1 cellular context compared by ENCODE assay signal in the genomic region with DNA sequence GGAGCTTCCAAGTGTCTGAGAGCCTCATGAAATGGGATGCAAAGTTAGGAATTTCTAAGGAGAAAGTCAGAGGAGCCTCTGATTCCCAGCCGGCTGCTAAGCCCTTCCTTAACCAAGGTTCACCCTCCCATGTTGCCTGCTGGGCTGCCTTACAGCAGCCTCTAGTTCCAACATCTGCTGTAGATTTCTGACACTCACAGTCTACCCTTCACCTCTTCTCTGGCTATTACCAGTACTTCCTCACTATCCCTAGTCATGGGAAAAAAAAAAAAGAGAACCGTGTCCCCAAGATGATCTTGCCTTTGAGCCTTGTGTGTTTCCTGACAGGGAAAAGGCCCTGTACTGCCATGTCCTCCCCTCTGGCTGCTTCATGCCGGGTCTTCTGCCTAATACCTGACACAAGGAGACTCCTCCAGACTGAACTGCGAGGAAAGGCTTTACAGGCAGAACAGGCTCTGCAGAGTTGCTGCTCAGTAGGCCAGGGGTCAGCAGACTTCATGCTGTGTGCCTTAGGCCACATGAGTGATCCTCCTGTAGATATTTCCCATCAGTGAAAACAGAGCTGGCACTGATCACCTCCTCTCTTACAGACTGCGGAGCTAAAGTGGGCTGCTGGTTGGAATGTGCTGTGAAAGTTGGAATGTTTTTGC.
TF ChIP-seq lines count a peak whose summit lies in the region.

No MANE protein-coding gene starts in this region.

TF ChIP-seq in H1, 55 proteins besides CTCF, POLR2A, EP300 and RAD21:
- TF ChIP-seq MAFK (IDR thresholded peaks at IDR 0.05; ENCODE audit: low read depth, low read length) (no peak), GTF2F1 (IDR thresholded peaks at IDR 0.05; ENCODE audit: borderline replicate concordance, low read depth, low read length) (no peak), CREB1 (IDR thresholded peaks at IDR 0.05) (no peak), PHF8 (conservative IDR thresholded peaks at IDR 0.05; ENCODE audit: low read depth, low read length) (no peak), RXRA (IDR thresholded peaks at IDR 0.05; ENCODE audit: insufficient read depth, low read depth, low read length) (no peak), POLR2AphosphoS5 (IDR thresholded peaks at IDR 0.05; ENCODE audit: low read depth, low read length) (no peak), SUZ12 (IDR thresholded peaks at IDR 0.05; ENCODE audit: low read length) (no peak), TAF7 (optimal IDR thresholded peaks at IDR 0.05; ENCODE audit: borderline replicate concordance, low read depth, low read length) (no peak), HDAC2 (IDR thresholded peaks at IDR 0.05; ENCODE audit: borderline replicate concordance in 1 of 2, low read depth in 2 of 2, low read length in 2 of 2) (no peak)
- TF ChIP-seq, protein P1, sequence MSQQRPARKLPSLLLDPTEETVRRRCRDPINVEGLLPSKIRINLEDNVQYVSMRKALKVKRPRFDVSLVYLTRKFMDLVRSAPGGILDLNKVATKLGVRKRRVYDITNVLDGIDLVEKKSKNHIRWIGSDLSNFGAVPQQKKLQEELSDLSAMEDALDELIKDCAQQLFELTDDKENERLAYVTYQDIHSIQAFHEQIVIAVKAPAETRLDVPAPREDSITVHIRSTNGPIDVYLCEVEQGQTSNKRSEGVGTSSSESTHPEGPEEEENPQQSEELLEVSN (IDR thresholded peaks at IDR 0.05) = no peak
- TF ChIP-seq, protein P2, sequence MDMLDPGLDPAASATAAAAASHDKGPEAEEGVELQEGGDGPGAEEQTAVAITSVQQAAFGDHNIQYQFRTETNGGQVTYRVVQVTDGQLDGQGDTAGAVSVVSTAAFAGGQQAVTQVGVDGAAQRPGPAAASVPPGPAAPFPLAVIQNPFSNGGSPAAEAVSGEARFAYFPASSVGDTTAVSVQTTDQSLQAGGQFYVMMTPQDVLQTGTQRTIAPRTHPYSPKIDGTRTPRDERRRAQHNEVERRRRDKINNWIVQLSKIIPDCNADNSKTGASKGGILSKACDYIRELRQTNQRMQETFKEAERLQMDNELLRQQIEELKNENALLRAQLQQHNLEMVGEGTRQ (IDR thresholded peaks at IDR 0.05; ENCODE audit: low read length) = no peak
